Comparison of ENCODE assay signal across 1 cellular context in the genomic region with DNA sequence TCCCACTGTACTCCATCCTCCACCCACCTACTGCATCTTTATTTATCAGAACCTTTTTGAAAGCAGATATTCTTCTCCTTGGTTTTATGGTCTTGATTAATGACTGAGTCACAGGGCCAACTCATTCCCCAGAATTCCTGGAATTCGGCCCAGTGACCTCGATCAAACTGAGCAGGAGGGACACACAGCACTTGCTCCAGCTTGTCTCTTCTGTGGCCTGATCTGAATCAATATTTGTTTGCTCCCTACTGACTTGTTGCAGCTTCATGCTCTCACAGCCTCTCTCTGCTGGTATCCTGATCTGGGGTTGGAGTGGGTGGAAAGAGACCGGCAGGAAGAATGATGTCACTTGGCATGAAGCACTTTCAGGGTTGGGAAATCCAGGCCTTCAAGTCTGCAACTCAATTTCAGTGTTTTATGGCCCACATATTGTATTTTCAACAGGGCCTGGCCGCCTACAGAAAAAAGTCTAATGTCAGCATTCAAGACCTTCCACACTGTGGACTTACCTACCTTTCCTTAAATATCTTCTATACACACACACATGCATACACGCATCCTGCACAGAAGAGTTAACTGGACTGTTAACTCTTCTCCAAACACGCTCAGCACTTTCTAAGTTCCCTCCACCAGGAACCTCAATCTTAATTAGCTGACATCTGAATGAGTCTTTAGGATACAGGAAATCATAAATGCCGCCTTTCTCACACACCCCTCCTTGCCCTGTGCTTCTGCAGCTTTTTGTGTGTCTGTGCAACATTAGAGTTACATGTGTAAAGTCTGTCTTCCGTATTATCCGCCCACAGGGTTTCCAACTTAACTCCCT.
A peak's percentile ranks its signal among the peaks of the same experiment; 100 is the strongest.
TF ChIP-seq lines count a peak whose summit lies in the region.

No MANE protein-coding gene starts in this region.

TF ChIP-seq in SK-N-SH treated with all-trans-retinoic acid at 6 μM for 48 hours, 23 proteins besides CTCF, POLR2A, EP300 and RAD21 (continued from another document):
- TF ChIP-seq, protein P1, sequence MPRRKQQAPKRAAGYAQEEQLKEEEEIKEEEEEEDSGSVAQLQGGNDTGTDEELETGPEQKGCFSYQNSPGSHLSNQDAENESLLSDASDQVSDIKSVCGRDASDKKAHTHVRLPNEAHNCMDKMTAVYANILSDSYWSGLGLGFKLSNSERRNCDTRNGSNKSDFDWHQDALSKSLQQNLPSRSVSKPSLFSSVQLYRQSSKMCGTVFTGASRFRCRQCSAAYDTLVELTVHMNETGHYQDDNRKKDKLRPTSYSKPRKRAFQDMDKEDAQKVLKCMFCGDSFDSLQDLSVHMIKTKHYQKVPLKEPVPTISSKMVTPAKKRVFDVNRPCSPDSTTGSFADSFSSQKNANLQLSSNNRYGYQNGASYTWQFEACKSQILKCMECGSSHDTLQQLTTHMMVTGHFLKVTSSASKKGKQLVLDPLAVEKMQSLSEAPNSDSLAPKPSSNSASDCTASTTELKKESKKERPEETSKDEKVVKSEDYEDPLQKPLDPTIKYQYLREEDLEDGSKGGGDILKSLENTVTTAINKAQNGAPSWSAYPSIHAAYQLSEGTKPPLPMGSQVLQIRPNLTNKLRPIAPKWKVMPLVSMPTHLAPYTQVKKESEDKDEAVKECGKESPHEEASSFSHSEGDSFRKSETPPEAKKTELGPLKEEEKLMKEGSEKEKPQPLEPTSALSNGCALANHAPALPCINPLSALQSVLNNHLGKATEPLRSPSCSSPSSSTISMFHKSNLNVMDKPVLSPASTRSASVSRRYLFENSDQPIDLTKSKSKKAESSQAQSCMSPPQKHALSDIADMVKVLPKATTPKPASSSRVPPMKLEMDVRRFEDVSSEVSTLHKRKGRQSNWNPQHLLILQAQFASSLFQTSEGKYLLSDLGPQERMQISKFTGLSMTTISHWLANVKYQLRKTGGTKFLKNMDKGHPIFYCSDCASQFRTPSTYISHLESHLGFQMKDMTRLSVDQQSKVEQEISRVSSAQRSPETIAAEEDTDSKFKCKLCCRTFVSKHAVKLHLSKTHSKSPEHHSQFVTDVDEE (CRISPR knock-in tag; IDR thresholded peaks at IDR 0.05) = no peak
- 0 out of 2 replicates have a peak, but pooled peaks have one; percentile 33 for TF ChIP-seq SNAI2 (CRISPR knock-in tag; IDR thresholded peaks at IDR 0.05)
- peak; percentile 34 for TF ChIP-seq TOX (CRISPR knock-in tag; IDR thresholded peaks at IDR 0.05; ENCODE audit: borderline replicate concordance)
- TF ChIP-seq CSDC2 (CRISPR knock-in tag; IDR thresholded peaks at IDR 0.05) = no peak; the same call in none of the 2 replicates
- no peak for TF ChIP-seq ZNF8 (CRISPR knock-in tag; IDR thresholded peaks at IDR 0.05)
TF ChIP-seq in SK-N-SH treated with all-trans-retinoic acid at 6 μM for 48 hours: peak in this region for 10.
